ENCODE assay signal across 10 cellular contexts in the genomic region with DNA sequence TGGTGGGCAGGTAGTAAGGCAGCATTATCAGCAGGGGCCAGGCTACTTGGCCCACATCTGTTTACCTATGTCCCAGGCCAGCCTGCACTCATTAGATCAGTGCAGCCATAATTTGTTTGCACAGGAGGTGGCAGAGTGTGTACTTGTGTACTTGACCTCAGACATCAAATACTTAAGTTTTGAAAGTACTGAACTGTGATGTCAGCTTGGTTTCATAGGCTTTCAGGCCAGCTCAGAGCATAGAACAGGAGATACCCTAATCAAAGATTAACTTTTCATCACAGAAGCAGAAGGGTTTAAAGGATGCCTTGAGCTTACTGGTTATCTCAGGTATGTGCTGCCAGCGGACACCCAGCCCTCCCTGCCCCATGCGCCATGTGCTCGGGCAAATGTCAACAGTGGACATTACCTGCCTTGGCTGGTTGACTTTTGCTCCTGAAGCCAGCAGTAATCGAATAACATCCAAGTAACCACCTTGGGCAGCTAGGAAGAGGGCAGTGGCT. TPM values are rescaled to one million over a fixed set of nuclear protein-coding genes. Genes with fewer than 3 reads are reported as not detected.
A peak's percentile ranks its signal among the peaks of the same experiment; 100 is the strongest.
DNase-seq lines count a peak whose midpoint lies in the region; ATAC-seq, FAIRE-seq and TF ChIP-seq lines count a peak whose summit lies in the region.
"Had no signal": no experiment of that assay in that cellular context is flagged by ENCODE, and none has a peak within 500 bp of the region (broad histone marks: within the 10 kb centered on the region; RNA-seq: fewer than 3 reads in every experiment).

No MANE protein-coding gene starts in this region.

- H3K9me3 Mint-ChIP-seq in CD4-positive, alpha-beta T cell, result no peaks in the 10 kb centered on the region

- no peaks in the 10 kb centered on the region for H3K27me3 Mint-ChIP-seq in CD4-positive, alpha-beta T cell

- H2AFZ ChIP-seq in PC-9, result no peak overlapping the region

- no peak for TF ChIP-seq CTCF in A549 (IDR thresholded peaks at IDR 0.05)
- TF ChIP-seq CTCF in PC-9 (conservative IDR thresholded peaks at IDR 0.05), result no peak
- no peak for TF ChIP-seq CTCF in CD4-positive, alpha-beta T cell (IDR thresholded peaks at IDR 0.05)
- no peak for TF ChIP-seq CTCF in brain microvascular endothelial cell (IDR thresholded peaks at IDR 0.05; ENCODE audit: low read depth, low read length, missing control alignments)

- H3K4me2 ChIP-seq in A549 (peak overlapping the region; percentile 64), PC-9 (peak overlapping the region; percentile 23; the same call in 1 of the 2 replicates)
- H3K4me2 ChIP-seq: BLaER1 treated with 17β-estradiol and CSF1 and Interleukin-3, amounts not matched to agents 10 nM and 100 nM had no signal

- intact Hi-C loops in PC-9 (cut with micrococcal nuclease; ENCODE audit: unreplicated experiment), result loop anchor here (5.0 kb wide), 1 partner anchor 33 kb away; the partner anchor contains the start of gene ANKRD29
- intact Hi-C loops in CD4-positive, alpha-beta T cell (cut with DNase I, micrococcal nuclease), result no loop called here

- WGBS in A549 (ENCODE audit: missing lambda C conversion rate), result 0% methylated on average over 4 of the region's 4 CpGs

- CTCF ChIA-PET in A549 (lab: Yijun Ruan, JAX) (interaction anchor here (0.6 to 6.7 kb wide), 5 partner anchors 34 to 859 kb away, joined by 3 to 74 read pairs (median 4); partner anchors contain the start of gene ANKRD29), PC-9 (lab: Charles Lee) (interaction anchor here (0.6 kb wide), 1 partner anchor 39 kb away, joined by 3 read pairs; no protein-coding TSS in a partner anchor)
- CTCF ChIA-PET in CD4-positive, alpha-beta T cell (lab: Charles Lee), result no interaction called here

- H3K36me3 Mint-ChIP-seq in CD4-positive, alpha-beta T cell (ENCODE audit: low read depth), result no peaks in the 10 kb centered on the region

- H3K27ac ChIP-seq in A549 (peak overlapping the region; percentile 77 to 86), PC-9 (0 out of 2 replicates have a peak overlapping the region, but pooled peaks have one; percentile 41), brain microvascular endothelial cell (no peak overlapping the region)
- H3K27ac ChIP-seq in CD4-positive, alpha-beta T cell (ENCODE audit: low read depth, low read length), result no peak overlapping the region
- H3K27ac ChIP-seq: BLaER1 treated with 17β-estradiol and CSF1 and Interleukin-3, amounts not matched to agents 10 nM and 100 nM had no signal

- H3K4me1 ChIP-seq in A549 (peaks cover 66% of the 10 kb centered on the region), PC-9 (replicated peaks; ENCODE audit: insufficient read depth) (peaks cover 57% of the 10 kb centered on the region)

- no peak overlapping the region for H3K4me3 Mint-ChIP-seq in CD4-positive, alpha-beta T cell

- H3K27me3 ChIP-seq in PC-9 (ENCODE audit: insufficient read depth, low read depth) (no peaks in the 10 kb centered on the region), brain microvascular endothelial cell (replicated peaks) (no peaks in the 10 kb centered on the region)
- no peaks in the 10 kb centered on the region for H3K27me3 ChIP-seq in CD4-positive, alpha-beta T cell (ENCODE audit: control insufficient read depth, insufficient read depth, low read length)
- H3K27me3 ChIP-seq: BLaER1 treated with 17β-estradiol and CSF1 and Interleukin-3, amounts not matched to agents 10 nM and 100 nM had no signal

- no peak for TF ChIP-seq POLR2A in A549 (IDR thresholded peaks at IDR 0.05; ENCODE audit: low read length)

- POLR2A ChIA-PET in A549 (lab: Yijun Ruan, JAX) (interaction anchor here (1.0 to 1.4 kb wide), 3 partner anchors 22 to 74 kb away, joined by 3 to 4 read pairs (median 3); no protein-coding TSS in a partner anchor), PC-9 (lab: Charles Lee; ENCODE audit: unreplicated experiment) (interaction anchor here (0.6 kb wide), 1 partner anchor 591 kb away, joined by 3 read pairs; no protein-coding TSS in a partner anchor)
- POLR2A ChIA-PET in CD4-positive, alpha-beta T cell (lab: Charles Lee), result interaction anchor here (1.3 kb wide), 1 partner anchor 74 kb away, joined by 5 read pairs; no protein-coding TSS in a partner anchor

- no peaks in the 10 kb centered on the region for H4K20me1 ChIP-seq in PC-9 (ENCODE audit: insufficient read depth)
- H4K20me1 ChIP-seq: BLaER1 treated with 17β-estradiol and CSF1 and Interleukin-3, amounts not matched to agents 10 nM and 100 nM had no signal

- no peaks in the 10 kb centered on the region for H3K79me2 ChIP-seq in PC-9 (ENCODE audit: low read depth)

- no TSS peak for BruUV-seq in PC-9 (replicated peaks; lab: Mats Ljungman, UMichigan)

- FAIRE-seq in A549 (lab: Jason Lieb, UNC), result peak; percentile 43
- peak; percentile 86 for FAIRE-seq in GM19239 (lab: Jason Lieb, UNC)

- peaks cover 40% of the 10 kb centered on the region for H3F3A ChIP-seq in PC-9 (ENCODE audit: insufficient read depth, low read depth)

- ATAC-seq in A549 (peak; percentile 91 to 92), HG03139 (IDR thresholded peaks at IDR 0.05; ENCODE audit: unreplicated experiment) (peak; percentile 83)
- no peak for ATAC-seq in CD4-positive, alpha-beta T cell (ENCODE audit: poor library complexity)

- in situ Hi-C loops in brain microvascular endothelial cell (cut with HindIII; ENCODE audit: low pct_ligation_motif_present, low sequenced_read_pairs), result no loop called here

- peak; percentile 31 to 47; a peak in 4 of 5 replicates for TF ChIP-seq RAD21 in A549 (conservative IDR thresholded peaks at IDR 0.05 in 1 of 2, IDR thresholded peaks at IDR 0.05 in 1 of 2)

- H3K36me3 ChIP-seq in PC-9 (ENCODE audit: low read depth) (no peaks in the 10 kb centered on the region), brain microvascular endothelial cell (replicated peaks) (no peaks in the 10 kb centered on the region)
- H3K36me3 ChIP-seq: BLaER1 treated with 17β-estradiol and CSF1 and Interleukin-3, amounts not matched to agents 10 nM and 100 nM had no signal

- peak; percentile 61 to 95 for DNase-seq in A549 (ENCODE audit: low read depth in 1 of 2, low spot score in 1 of 2)
- DNase-seq in GM19239 (ENCODE audit: insufficient read length, low spot score), result peak; percentile 36
- DNase-seq in PC-9, result peak in 1 of 2 experiments; percentile 71
- no peak for DNase-seq in CD4-positive, alpha-beta T cell
- DNase-seq in brain microvascular endothelial cell, result no peak
- DNase-seq in occipital lobe (lab: John Stamatoyannopoulos, UW), result no peak
- no peak for DNase-seq in C1 segment of cervical spinal cord (lab: John Stamatoyannopoulos, UW)
- DNase-seq: activated CD8-positive, alpha-beta memory T cell treated with anti-CD3 and anti-CD28 coated beads, Interleukin-2, amount 50 U/mL, for 48 hours had no signal

- H3K4me1 Mint-ChIP-seq in CD4-positive, alpha-beta T cell (ENCODE audit: low read depth), result no peaks in the 10 kb centered on the region

- H3K9me2 ChIP-seq in PC-9 (ENCODE audit: insufficient read depth), result no peaks in the 10 kb centered on the region

- H3K4me3 ChIP-seq in A549 (no peak overlapping the region), PC-9 (no peak overlapping the region), brain microvascular endothelial cell (ENCODE audit: low read depth, low read length) (no peak overlapping the region)
- H3K4me3 ChIP-seq: BLaER1 treated with 17β-estradiol and CSF1 and Interleukin-3, amounts not matched to agents 10 nM and 100 nM had no signal

- TF ChIP-seq EP300 in A549 (IDR thresholded peaks at IDR 0.05), result peak; percentile 77 to 88; a peak in 3 of 5 replicates

- H3K9me3 ChIP-seq in A549, result no peaks in the 10 kb centered on the region
- no peaks in the 10 kb centered on the region for H3K9me3 ChIP-seq in PC-9 (ENCODE audit: insufficient read depth, low read depth)
- no peaks in the 10 kb centered on the region for H3K9me3 ChIP-seq in CD4-positive, alpha-beta T cell (ENCODE audit: control insufficient read depth, low read length)
- H3K9me3 ChIP-seq: BLaER1 treated with 17β-estradiol and CSF1 and Interleukin-3, amounts not matched to agents 10 nM and 100 nM had no signal

- no peak overlapping the region for H3K27ac Mint-ChIP-seq in CD4-positive, alpha-beta T cell

TF ChIP-seq in A549, 52 proteins besides CTCF, POLR2A, EP300 and RAD21 (continues in another document):
- no peak for TF ChIP-seq ZSCAN20 (CRISPR knock-in tag; IDR thresholded peaks at IDR 0.05)
- TF ChIP-seq SMC3 (IDR thresholded peaks at IDR 0.05), result 0 out of 3 replicates have a peak, but pooled peaks have one; percentile 27
- no peak for TF ChIP-seq ELK1 (IDR thresholded peaks at IDR 0.05; ENCODE audit: low read depth, low read length)

RNA-seq across cellular contexts. Expression of gene ANKRD29, which starts 33.2 kb away (rescaled TPM):
- polyA plus RNA-seq in A549 (2011; rRNA removed), result 25.2 and 25.4 TPM in 2 replicates
- 10.5 and 12.3 TPM in 2 replicates for polyA plus RNA-seq in A549 (2012; cell fraction: cytosol; rRNA removed)
- polyA plus RNA-seq in A549 (2012; cell fraction: nucleus; rRNA removed), result 13.5 and 15.5 TPM in 2 replicates
- polyA plus RNA-seq in A549 (2017; fragmentation: RNase III; extraction: RNeasy Plus Mini Kit Qiagen cat#74134 plus additional on column Dnase treatment), result 12.4 to 17.4 TPM (median 17.2 TPM) in 3 replicates
- 13.2 and 17.2 TPM in 2 replicates for polyA minus RNA-seq in A549 (2011; rRNA and poly(A)+ RNA removed)
- 4.3 and 4.6 TPM in 2 replicates for total RNA-seq in PC-9 (2021)
- under 1 TPM; 0.28 to 0.58 TPM for total RNA-seq in CD4-positive, alpha-beta T cell
- total RNA-seq in occipital lobe, result 1.2 TPM

RNA-seq across cellular contexts. Expression of gene NPC1, which starts 43.2 kb away (rescaled TPM):
- 42.5 and 45.0 TPM in 2 replicates for polyA plus RNA-seq in A549 (2011; rRNA removed)
- polyA plus RNA-seq in A549 (2012; cell fraction: cytosol; rRNA removed), result 31.4 and 37.2 TPM in 2 replicates
- polyA plus RNA-seq in A549 (2012; cell fraction: nucleus; rRNA removed), result 106 and 115 TPM in 2 replicates
- polyA plus RNA-seq in A549 (2017; fragmentation: RNase III; extraction: RNeasy Plus Mini Kit Qiagen cat#74134 plus additional on column Dnase treatment), result 56.9 to 69.2 TPM (median 61.4 TPM) in 3 replicates
- polyA minus RNA-seq in A549 (2011; rRNA and poly(A)+ RNA removed), result 121 and 124 TPM in 2 replicates
- total RNA-seq in PC-9 (2021), result 39.6 and 40.9 TPM in 2 replicates
- 10 to 100 TPM; 17.2 to 17.6 TPM for total RNA-seq in CD4-positive, alpha-beta T cell
- total RNA-seq in occipital lobe, result 25.3 TPM

RNA-seq across cellular contexts. Expression of gene LAMA3, which starts 59.8 kb away (rescaled TPM):
- 31.0 and 40.1 TPM in 2 replicates for polyA plus RNA-seq in A549 (2011; rRNA removed)
- polyA plus RNA-seq in A549 (2012; cell fraction: cytosol; rRNA removed), result 9.6 and 11.6 TPM in 2 replicates
- polyA plus RNA-seq in A549 (2012; cell fraction: nucleus; rRNA removed), result 26.8 and 38.7 TPM in 2 replicates
- 18.2 to 24.1 TPM (median 19.4 TPM) in 3 replicates for polyA plus RNA-seq in A549 (2017; fragmentation: RNase III; extraction: RNeasy Plus Mini Kit Qiagen cat#74134 plus additional on column Dnase treatment)
- 41.6 and 42.2 TPM in 2 replicates for polyA minus RNA-seq in A549 (2011; rRNA and poly(A)+ RNA removed)
- total RNA-seq in PC-9 (2021), result 44.4 and 54.7 TPM in 2 replicates
- under 1 TPM in 1 of 2 experiments, not detected in 1; 0.19 TPM for total RNA-seq in CD4-positive, alpha-beta T cell
- total RNA-seq in occipital lobe, result 1.4 TPM

Comparison
In these comparisons a context has a peak if more than half of its experiments do, and no peak if none do; other contexts are left out.
1. DNase-seq: peak in A549 (2 of 2) and GM19239 (single experiment); none in CD4-positive, alpha-beta T cell (0 of 10), brain microvascular endothelial cell (single experiment), occipital lobe (single experiment) and C1 segment of cervical spinal cord (0 of 14).
2. H3K27ac ChIP-seq: peak in A549 (2 of 2) and PC-9 (single experiment); none in CD4-positive, alpha-beta T cell (single experiment) and brain microvascular endothelial cell (single experiment).
3. RNA of gene LAMA3, which starts 59.8 kb away (total RNA-seq): 44.4 to 54.7 TPM in PC-9; 1.4 TPM in occipital lobe (single experiment) and 0.19 TPM in CD4-positive, alpha-beta T cell; every median in the first group is over 10 times any median in the second.